1 cellular context compared by ENCODE assay signal in genomic region chr1:36269408-36269838, GRCh38.
TF ChIP-seq lines count a peak whose summit lies in the region.

No MANE protein-coding gene starts in this region.

TF ChIP-seq in HepG2, 621 proteins besides CTCF, POLR2A, EP300 and RAD21 (continued from another document and continues in another):
- TF ChIP-seq ARID4A (CRISPR knock-in tag; IDR thresholded peaks at IDR 0.05; ENCODE audit: borderline replicate concordance) (peak; percentile 65; the same call in 1 of the 2 replicates), FUBP1 (CRISPR knock-in tag; IDR thresholded peaks at IDR 0.05; ENCODE audit: borderline replicate concordance) (no peak; the same call in 1 of the 2 replicates), ZEB1 (IDR thresholded peaks at IDR 0.05; ENCODE audit: insufficient replicate concordance, low read depth) (no peak), PHF21A (CRISPR knock-in tag; IDR thresholded peaks at IDR 0.05) (peak; percentile 88; the same call in 1 of the 2 replicates), ZNF44 (CRISPR knock-in tag; IDR thresholded peaks at IDR 0.05) (no peak), CEBPB (IDR thresholded peaks at IDR 0.05; ENCODE audit: borderline replicate concordance, low read depth, low read length) (peak; percentile 93), ZBTB14 (CRISPR knock-in tag; IDR thresholded peaks at IDR 0.05) (no peak), THYN1 (CRISPR knock-in tag; IDR thresholded peaks at IDR 0.05; ENCODE audit: borderline replicate concordance, low read depth) (no peak), MXD4 (CRISPR knock-in tag; IDR thresholded peaks at IDR 0.05) (peak; percentile 36; the same call in 1 of the 2 replicates), ZNF451 (CRISPR knock-in tag; IDR thresholded peaks at IDR 0.05) (no peak), KDM5A (IDR thresholded peaks at IDR 0.05; ENCODE audit: borderline replicate concordance, low read length) (no peak), IKZF4 (CRISPR knock-in tag; IDR thresholded peaks at IDR 0.05; ENCODE audit: borderline replicate concordance, low read depth, not compliant biosample characterization) (no peak), RFX1 (IDR thresholded peaks at IDR 0.05) (no peak), GABPA (IDR thresholded peaks at IDR 0.05; ENCODE audit: low read depth, low read length) (no peak), GABPA (CRISPR knock-in tag; IDR thresholded peaks at IDR 0.05; ENCODE audit: low read depth) (no peak), ZSCAN30 (CRISPR knock-in tag; IDR thresholded peaks at IDR 0.05) (no peak), PLRG1 (conservative IDR thresholded peaks at IDR 0.05) (no peak), ZNF773 (CRISPR knock-in tag; IDR thresholded peaks at IDR 0.05; ENCODE audit: borderline replicate concordance) (no peak), ZBTB3 (CRISPR knock-in tag; IDR thresholded peaks at IDR 0.05; ENCODE audit: borderline replicate concordance, low read depth) (peak; percentile 93), MBD4 (IDR thresholded peaks at IDR 0.05; ENCODE audit: borderline replicate concordance, low read length) (no peak), ZNF331 (CRISPR knock-in tag; IDR thresholded peaks at IDR 0.05) (peak; percentile 90), RAD51 (IDR thresholded peaks at IDR 0.05; ENCODE audit: borderline replicate concordance) (no peak), MYNN (CRISPR knock-in tag; IDR thresholded peaks at IDR 0.05; ENCODE audit: low read depth) (no peak), ZNF557 (CRISPR knock-in tag; IDR thresholded peaks at IDR 0.05) (no peak), ZNF652 (CRISPR knock-in tag; IDR thresholded peaks at IDR 0.05; ENCODE audit: borderline replicate concordance, low read depth) (no peak), NR1H2 (CRISPR knock-in tag; IDR thresholded peaks at IDR 0.05; ENCODE audit: borderline replicate concordance, low read depth) (no peak), DR1 (CRISPR knock-in tag; IDR thresholded peaks at IDR 0.05) (no peak), DRAP1 (CRISPR knock-in tag; IDR thresholded peaks at IDR 0.05) (peak; percentile 60; the same call in 1 of the 2 replicates), ZNF282 (IDR thresholded peaks at IDR 0.05; ENCODE audit: partially characterized antibody) (no peak), NCOA1 (CRISPR knock-in tag; IDR thresholded peaks at IDR 0.05) (no peak)
- TF ChIP-seq, protein P1, sequence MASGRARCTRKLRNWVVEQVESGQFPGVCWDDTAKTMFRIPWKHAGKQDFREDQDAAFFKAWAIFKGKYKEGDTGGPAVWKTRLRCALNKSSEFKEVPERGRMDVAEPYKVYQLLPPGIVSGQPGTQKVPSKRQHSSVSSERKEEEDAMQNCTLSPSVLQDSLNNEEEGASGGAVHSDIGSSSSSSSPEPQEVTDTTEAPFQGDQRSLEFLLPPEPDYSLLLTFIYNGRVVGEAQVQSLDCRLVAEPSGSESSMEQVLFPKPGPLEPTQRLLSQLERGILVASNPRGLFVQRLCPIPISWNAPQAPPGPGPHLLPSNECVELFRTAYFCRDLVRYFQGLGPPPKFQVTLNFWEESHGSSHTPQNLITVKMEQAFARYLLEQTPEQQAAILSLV (CRISPR knock-in tag; IDR thresholded peaks at IDR 0.05; ENCODE audit: borderline replicate concordance): no peak
- TF ChIP-seq, protein P2, sequence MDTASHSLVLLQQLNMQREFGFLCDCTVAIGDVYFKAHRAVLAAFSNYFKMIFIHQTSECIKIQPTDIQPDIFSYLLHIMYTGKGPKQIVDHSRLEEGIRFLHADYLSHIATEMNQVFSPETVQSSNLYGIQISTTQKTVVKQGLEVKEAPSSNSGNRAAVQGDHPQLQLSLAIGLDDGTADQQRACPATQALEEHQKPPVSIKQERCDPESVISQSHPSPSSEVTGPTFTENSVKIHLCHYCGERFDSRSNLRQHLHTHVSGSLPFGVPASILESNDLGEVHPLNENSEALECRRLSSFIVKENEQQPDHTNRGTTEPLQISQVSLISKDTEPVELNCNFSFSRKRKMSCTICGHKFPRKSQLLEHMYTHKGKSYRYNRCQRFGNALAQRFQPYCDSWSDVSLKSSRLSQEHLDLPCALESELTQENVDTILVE (CRISPR knock-in tag; IDR thresholded peaks at IDR 0.05): 0 out of 2 replicates have a peak, but pooled peaks have one; percentile 16
- TF ChIP-seq, protein P3, sequence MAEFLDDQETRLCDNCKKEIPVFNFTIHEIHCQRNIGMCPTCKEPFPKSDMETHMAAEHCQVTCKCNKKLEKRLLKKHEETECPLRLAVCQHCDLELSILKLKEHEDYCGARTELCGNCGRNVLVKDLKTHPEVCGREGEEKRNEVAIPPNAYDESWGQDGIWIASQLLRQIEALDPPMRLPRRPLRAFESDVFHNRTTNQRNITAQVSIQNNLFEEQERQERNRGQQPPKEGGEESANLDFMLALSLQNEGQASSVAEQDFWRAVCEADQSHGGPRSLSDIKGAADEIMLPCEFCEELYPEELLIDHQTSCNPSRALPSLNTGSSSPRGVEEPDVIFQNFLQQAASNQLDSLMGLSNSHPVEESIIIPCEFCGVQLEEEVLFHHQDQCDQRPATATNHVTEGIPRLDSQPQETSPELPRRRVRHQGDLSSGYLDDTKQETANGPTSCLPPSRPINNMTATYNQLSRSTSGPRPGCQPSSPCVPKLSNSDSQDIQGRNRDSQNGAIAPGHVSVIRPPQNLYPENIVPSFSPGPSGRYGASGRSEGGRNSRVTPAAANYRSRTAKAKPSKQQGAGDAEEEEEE (CRISPR knock-in tag; IDR thresholded peaks at IDR 0.05; ENCODE audit: borderline replicate concordance): no peak
- TF ChIP-seq, protein P4, sequence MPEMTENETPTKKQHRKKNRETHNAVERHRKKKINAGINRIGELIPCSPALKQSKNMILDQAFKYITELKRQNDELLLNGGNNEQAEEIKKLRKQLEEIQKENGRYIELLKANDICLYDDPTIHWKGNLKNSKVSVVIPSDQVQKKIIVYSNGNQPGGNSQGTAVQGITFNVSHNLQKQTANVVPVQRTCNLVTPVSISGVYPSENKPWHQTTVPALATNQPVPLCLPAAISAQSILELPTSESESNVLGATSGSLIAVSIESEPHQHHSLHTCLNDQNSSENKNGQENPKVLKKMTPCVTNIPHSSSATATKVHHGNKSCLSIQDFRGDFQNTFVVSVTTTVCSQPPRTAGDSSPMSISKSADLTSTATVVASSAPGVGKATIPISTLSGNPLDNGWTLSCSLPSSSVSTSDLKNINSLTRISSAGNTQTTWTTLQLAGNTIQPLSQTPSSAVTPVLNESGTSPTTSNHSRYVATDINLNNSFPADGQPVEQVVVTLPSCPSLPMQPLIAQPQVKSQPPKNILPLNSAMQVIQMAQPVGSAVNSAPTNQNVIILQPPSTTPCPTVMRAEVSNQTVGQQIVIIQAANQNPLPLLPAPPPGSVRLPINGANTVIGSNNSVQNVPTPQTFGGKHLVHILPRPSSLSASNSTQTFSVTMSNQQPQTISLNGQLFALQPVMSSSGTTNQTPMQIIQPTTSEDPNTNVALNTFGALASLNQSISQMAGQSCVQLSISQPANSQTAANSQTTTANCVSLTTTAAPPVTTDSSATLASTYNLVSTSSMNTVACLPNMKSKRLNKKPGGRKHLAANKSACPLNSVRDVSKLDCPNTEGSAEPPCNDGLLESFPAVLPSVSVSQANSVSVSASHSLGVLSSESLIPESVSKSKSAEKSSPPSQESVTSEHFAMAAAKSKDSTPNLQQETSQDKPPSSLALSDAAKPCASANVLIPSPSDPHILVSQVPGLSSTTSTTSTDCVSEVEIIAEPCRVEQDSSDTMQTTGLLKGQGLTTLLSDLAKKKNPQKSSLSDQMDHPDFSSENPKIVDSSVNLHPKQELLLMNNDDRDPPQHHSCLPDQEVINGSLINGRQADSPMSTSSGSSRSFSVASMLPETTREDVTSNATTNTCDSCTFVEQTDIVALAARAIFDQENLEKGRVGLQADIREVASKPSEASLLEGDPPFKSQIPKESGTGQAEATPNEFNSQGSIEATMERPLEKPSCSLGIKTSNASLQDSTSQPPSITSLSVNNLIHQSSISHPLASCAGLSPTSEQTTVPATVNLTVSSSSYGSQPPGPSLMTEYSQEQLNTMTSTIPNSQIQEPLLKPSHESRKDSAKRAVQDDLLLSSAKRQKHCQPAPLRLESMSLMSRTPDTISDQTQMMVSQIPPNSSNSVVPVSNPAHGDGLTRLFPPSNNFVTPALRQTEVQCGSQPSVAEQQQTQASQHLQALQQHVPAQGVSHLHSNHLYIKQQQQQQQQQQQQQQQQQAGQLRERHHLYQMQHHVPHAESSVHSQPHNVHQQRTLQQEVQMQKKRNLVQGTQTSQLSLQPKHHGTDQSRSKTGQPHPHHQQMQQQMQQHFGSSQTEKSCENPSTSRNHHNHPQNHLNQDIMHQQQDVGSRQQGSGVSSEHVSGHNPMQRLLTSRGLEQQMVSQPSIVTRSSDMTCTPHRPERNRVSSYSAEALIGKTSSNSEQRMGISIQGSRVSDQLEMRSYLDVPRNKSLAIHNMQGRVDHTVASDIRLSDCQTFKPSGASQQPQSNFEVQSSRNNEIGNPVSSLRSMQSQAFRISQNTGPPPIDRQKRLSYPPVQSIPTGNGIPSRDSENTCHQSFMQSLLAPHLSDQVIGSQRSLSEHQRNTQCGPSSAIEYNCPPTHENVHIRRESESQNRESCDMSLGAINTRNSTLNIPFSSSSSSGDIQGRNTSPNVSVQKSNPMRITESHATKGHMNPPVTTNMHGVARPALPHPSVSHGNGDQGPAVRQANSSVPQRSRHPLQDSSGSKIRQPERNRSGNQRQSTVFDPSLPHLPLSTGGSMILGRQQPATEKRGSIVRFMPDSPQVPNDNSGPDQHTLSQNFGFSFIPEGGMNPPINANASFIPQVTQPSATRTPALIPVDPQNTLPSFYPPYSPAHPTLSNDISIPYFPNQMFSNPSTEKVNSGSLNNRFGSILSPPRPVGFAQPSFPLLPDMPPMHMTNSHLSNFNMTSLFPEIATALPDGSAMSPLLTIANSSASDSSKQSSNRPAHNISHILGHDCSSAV (CRISPR knock-in tag; IDR thresholded peaks at IDR 0.05; ENCODE audit: borderline replicate concordance): no peak
- TF ChIP-seq, protein P5, sequence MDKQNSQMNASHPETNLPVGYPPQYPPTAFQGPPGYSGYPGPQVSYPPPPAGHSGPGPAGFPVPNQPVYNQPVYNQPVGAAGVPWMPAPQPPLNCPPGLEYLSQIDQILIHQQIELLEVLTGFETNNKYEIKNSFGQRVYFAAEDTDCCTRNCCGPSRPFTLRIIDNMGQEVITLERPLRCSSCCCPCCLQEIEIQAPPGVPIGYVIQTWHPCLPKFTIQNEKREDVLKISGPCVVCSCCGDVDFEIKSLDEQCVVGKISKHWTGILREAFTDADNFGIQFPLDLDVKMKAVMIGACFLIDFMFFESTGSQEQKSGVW (CRISPR knock-in tag; IDR thresholded peaks at IDR 0.05; ENCODE audit: borderline replicate concordance): no peak
- TF ChIP-seq, protein P6, sequence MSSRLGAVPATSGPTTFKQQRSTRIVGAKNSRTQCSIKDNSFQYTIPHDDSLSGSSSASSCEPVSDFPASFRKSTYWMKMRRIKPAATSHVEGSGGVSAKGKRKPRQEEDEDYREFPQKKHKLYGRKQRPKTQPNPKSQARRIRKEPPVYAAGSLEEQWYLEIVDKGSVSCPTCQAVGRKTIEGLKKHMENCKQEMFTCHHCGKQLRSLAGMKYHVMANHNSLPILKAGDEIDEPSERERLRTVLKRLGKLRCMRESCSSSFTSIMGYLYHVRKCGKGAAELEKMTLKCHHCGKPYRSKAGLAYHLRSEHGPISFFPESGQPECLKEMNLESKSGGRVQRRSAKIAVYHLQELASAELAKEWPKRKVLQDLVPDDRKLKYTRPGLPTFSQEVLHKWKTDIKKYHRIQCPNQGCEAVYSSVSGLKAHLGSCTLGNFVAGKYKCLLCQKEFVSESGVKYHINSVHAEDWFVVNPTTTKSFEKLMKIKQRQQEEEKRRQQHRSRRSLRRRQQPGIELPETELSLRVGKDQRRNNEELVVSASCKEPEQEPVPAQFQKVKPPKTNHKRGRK (CRISPR knock-in tag; IDR thresholded peaks at IDR 0.05): no peak
